Comparison of ENCODE assay signal across 19 cellular contexts in genomic region chr16:54412777-54413455, GRCh38.
DNase-seq lines count a peak whose midpoint lies in the region; ATAC-seq and TF ChIP-seq lines count a peak whose summit lies in the region.
"Had no signal": no experiment of that assay in that cellular context is flagged by ENCODE, and none has a peak within 500 bp of the region (broad histone marks: within the 10 kb centered on the region; RNA-seq: fewer than 3 reads in every experiment).

No MANE protein-coding gene starts in this region.

- H3K27ac ChIP-seq in right atrium auricular region, result no peak overlapping the region
- peak overlapping the region; percentile 56 for H3K27ac ChIP-seq in left ventricle myocardium inferior (replicated peaks)
- H3K27ac ChIP-seq in caudate nucleus (ENCODE audit: low read depth, low read length), result no peak overlapping the region
- H3K27ac ChIP-seq: KMS-11, SJSA1 had no signal

- intact Hi-C loops in Right ventricle myocardium inferior (cut with DNase I) (loop anchor here (10.0 kb wide), 1 partner anchor 522 kb away; the partner anchor contains the start of gene IRX5), left ventricle myocardium inferior (cut with micrococcal nuclease) (no loop called here)

- H3K4me1 ChIP-seq in right atrium auricular region (peaks cover 0 to 24% of the 10 kb centered on the region in 2 donors), left ventricle myocardium inferior (peaks cover 26% of the 10 kb centered on the region)
- H3K4me1 ChIP-seq: SJSA1 had no signal

- H3K36me3 ChIP-seq in right atrium auricular region (no peaks in the 10 kb centered on the region), left ventricle myocardium inferior (no peaks in the 10 kb centered on the region)
- H3K36me3 ChIP-seq: SJSA1 had no signal

- TF ChIP-seq CTCF in right atrium auricular region (IDR thresholded peaks at IDR 0.05) (no peak), left ventricle myocardium inferior (IDR thresholded peaks at IDR 0.05; ENCODE audit: borderline replicate concordance) (no peak), GM20000 (IDR thresholded peaks at IDR 0.05; ENCODE audit: extremely low read depth, missing control alignments) (no peak)

- DNase-seq in Right ventricle myocardium inferior (ENCODE audit: missing footprints) (no peak), right atrium auricular region (ENCODE audit: low spot score) (no peak), cerebellum (ENCODE audit: low spot score) (peak; percentile 19), left ventricle myocardium inferior (no peak), putamen (ENCODE audit: low spot score) (peak; percentile 7), caudate nucleus (lab: John Stamatoyannopoulos, UW) (no peak), GM20000 (ENCODE audit: low spot score) (no peak)
- DNase-seq: MM.1S; NCI-H1417 treated with DMSO at 0.1 percent for 48 hours; NCI-H1694 treated with DMSO at 0.1 percent for 48 hours; NCI-H2081; NCI-H2227 treated with DMSO at 0.1 percent for 48 hours; NCI-H526 treated with DMSO at 0.1 percent for 48 hours; NK-92 treated with Interleukin-12 subunit alpha and Interleukin-12 subunit beta, amount 100 ng/mL, for 24 hours; PC-3 had no signal

- ATAC-seq in Right ventricle myocardium inferior, result peak; percentile 78
- ATAC-seq in HG03457 (IDR thresholded peaks at IDR 0.05; ENCODE audit: unreplicated experiment), result no peak
- ATAC-seq: HCT116, PC-3 had no signal

- H3K4me3 ChIP-seq in right atrium auricular region (no peak overlapping the region), left ventricle myocardium inferior (no peak overlapping the region)
- H3K4me3 ChIP-seq: SJSA1 had no signal

- H3K27me3 ChIP-seq in right atrium auricular region, result no peaks in the 10 kb centered on the region
- no peaks in the 10 kb centered on the region for H3K27me3 ChIP-seq in left ventricle myocardium inferior (ENCODE audit: low read depth)
- H3K27me3 ChIP-seq: SJSA1 had no signal

- peaks cover 0 to 4% of the 10 kb centered on the region in 2 donors for H3K9me3 ChIP-seq in right atrium auricular region
- H3K9me3 ChIP-seq in left ventricle myocardium inferior (replicated peaks), result no peaks in the 10 kb centered on the region
- H3K9me3 ChIP-seq: SJSA1 had no signal

Comparison
In these comparisons a context has a peak if more than half of its experiments do, and no peak if none do; other contexts are left out.
1. DNase-seq: peak in cerebellum (single experiment) and putamen (single experiment); none in Right ventricle myocardium inferior (single experiment), right atrium auricular region (single experiment), left ventricle myocardium inferior (single experiment), caudate nucleus (0 of 61) and GM20000 (single experiment).